Comparison of ENCODE assay signal across 8 cellular contexts in the genomic region with DNA sequence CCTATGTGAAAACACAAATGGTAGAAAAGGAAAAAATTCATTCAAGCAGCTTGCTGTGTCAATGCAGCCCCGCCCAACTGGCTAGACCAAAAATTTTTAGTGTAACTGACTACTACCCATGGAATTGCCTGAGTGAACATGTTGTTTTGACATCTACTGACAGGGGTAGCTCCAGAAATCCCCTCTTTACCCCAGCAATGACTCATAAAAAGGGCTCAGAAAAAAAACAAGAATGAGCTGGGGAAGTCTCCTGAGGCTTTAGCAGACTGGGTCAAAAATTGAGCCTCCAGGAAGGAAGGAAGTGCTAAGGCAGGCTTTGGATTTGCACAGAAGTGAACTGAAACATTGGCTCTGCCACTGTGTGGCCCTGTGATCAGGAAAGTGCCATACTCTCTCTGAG. TPM values are rescaled to one million over a fixed set of nuclear protein-coding genes. Genes with fewer than 3 reads are reported as not detected.
A peak's percentile ranks its signal among the peaks of the same experiment; 100 is the strongest.
DNase-seq lines count a peak whose midpoint lies in the region; ATAC-seq, FAIRE-seq and TF ChIP-seq lines count a peak whose summit lies in the region.

No MANE protein-coding gene starts in this region.

- TF ChIP-seq CTCF in GM13976 (IDR thresholded peaks at IDR 0.05; ENCODE audit: borderline replicate concordance, control extremely low read depth, extremely low read depth, insufficient read depth, missing control alignments) (no peak), RWPE1 (conservative IDR thresholded peaks at IDR 0.05; ENCODE audit: low read depth) (no peak)

- no peaks in the 10 kb centered on the region for H3K4me1 ChIP-seq in small intestine (ENCODE audit: control insufficient read depth in 2 of 2, insufficient read depth in 1 of 2, low read depth in 1 of 2, low read length in 1 of 2)

- no peak overlapping the region for H3K4me3 ChIP-seq in small intestine (ENCODE audit: low read depth in 1 of 2, low read length in 2 of 2)

- no peaks in the 10 kb centered on the region for H3K27me3 ChIP-seq in small intestine (ENCODE audit: control insufficient read depth in 2 of 2, insufficient read depth in 2 of 2, low read length in 2 of 2)

- in situ Hi-C loops in GM13976 (cut with MboI; ENCODE audit: low sequenced_read_pairs, unreplicated experiment) = no loop called here

- H3K9me3 ChIP-seq in small intestine (ENCODE audit: control insufficient read depth, low read depth) = no peaks in the 10 kb centered on the region

- H3K36me3 ChIP-seq in small intestine (ENCODE audit: control insufficient read depth in 2 of 2, insufficient read depth in 2 of 2, low read length in 2 of 2) = no peaks in the 10 kb centered on the region

- WGBS in small intestine, 3 donors = 81 to 87% (median 83%) methylated on average over 1 of the region's 1 CpG

- CTCF ChIA-PET in RWPE1 (lab: Yijun Ruan, JAX) = interaction anchor here (0.5 kb wide), 1 partner anchor 110 kb away, joined by 4 read pairs; no protein-coding TSS in a partner anchor

- DNase-seq in GM13976 (ENCODE audit: low spot score) (peak; percentile 59), RWPE1 (ENCODE audit: low spot score) (peak; percentile 36), lung microvascular endothelial cell (ENCODE audit: low read depth in 2 of 2) (peak; percentile 33 to 83), mesenteric fat pad (ENCODE audit: low spot score) (no peak), small intestine (no peak), NCI-H345 (lab: John Stamatoyannopoulos, UW) (no peak), NCI-H526 (lab: John Stamatoyannopoulos, UW) (no peak)

- no peak for FAIRE-seq in small intestine (lab: Jason Lieb, UNC)

- POLR2A ChIA-PET in RWPE1 (lab: Yijun Ruan, JAX; ENCODE audit: low non-redundant PET) = no interaction called here

- H3K27ac ChIP-seq in RWPE1 (no peak overlapping the region), small intestine (ENCODE audit: low read depth in 1 of 2, low read length in 1 of 2) (no peak overlapping the region)

- ATAC-seq in GM21737 (IDR thresholded peaks at IDR 0.05; ENCODE audit: unreplicated experiment) = peak; percentile 67

RNA-seq across cellular contexts. Expression of gene FGGY, which starts 24.4 kb away (rescaled TPM):
- total RNA-seq in lung microvascular endothelial cell (8.9 and 11.1 TPM in 2 replicates), mesenteric fat pad (13.8 TPM)
- 10 to 100 TPM; 12.3 to 16.5 (median 13.6) TPM for polyA plus RNA-seq in small intestine

Comparison
In these comparisons a context has a peak if more than half of its experiments do, and no peak if none do; other contexts are left out.
1. DNase-seq: peak in GM13976 (single experiment), RWPE1 (single experiment) and lung microvascular endothelial cell (2 of 2); none in mesenteric fat pad (single experiment), small intestine (single experiment), NCI-H345 (single experiment) and NCI-H526 (0 of 2).